Comparison of ENCODE assay signal across 18 cellular contexts in the genomic region with DNA sequence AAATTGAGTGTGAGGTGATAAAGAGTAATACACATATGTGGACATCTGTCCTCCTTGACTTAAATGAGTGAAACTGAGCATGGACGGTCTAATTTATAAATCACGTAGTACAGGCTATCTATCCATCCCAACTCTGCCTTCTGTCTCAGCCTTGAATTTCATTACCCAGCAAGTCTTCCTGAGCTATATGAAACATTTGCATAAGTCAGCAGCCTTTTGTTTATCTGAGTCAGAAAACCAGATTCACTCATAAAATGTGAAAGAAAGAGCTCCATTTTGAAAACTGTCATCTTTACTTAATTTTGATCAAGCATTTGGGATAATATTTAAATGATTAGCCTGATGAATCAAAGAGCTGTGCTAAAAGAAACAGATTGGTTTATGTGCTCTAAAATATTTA.
"Had no signal": no experiment of that assay in that cellular context is flagged by ENCODE, and none has a peak within 500 bp of the region (broad histone marks: within the 10 kb centered on the region; RNA-seq: fewer than 3 reads in every experiment).

No MANE protein-coding gene starts in this region.

- H3K27me3 Mint-ChIP-seq: activated B cell treated with CpG ODN at 0.5 μM for 24 hours; natural killer cell treated with Interleukin-12 subunit alpha and Interleukin-12 subunit beta and Interleukin-15 and Interleukin-18, amount 100 ng/mL, for 72 hours had no signal

- H3K27me3 ChIP-seq: cardiac muscle cell, gastroesophageal sphincter, right atrium auricular region, transverse colon had no signal

- H3K27ac Mint-ChIP-seq: activated B cell treated with CpG ODN at 0.5 μM for 24 hours; activated CD4-positive, alpha-beta memory T cell treated with anti-CD3 and anti-CD28 coated beads for 36 hours; activated naive CD8-positive, alpha-beta T cell; activated T-helper 1 cell treated with anti-CD3 and anti-CD28 coated beads, Interleukin-12 subunit alpha, Interleukin-12 subunit beta, Interleukin-2, Interleukin-4 antibody, amounts not matched to agents 30 ng/mL and 10 ng/mL and 1 ng/mL, durations not matched to agents 14 hours and 24 hours and 36 hours; effector memory CD8-positive, alpha-beta T cell; natural killer cell treated with Interleukin-12 subunit alpha and Interleukin-12 subunit beta and Interleukin-15 and Interleukin-18, amount 100 ng/mL, for 72 hours; stimulated activated naive CD8-positive, alpha-beta T cell treated with anti-CD3 and anti-CD28 coated beads, Interleukin-15, Interleukin-2, amounts not matched to agents 100 ng/mL and 50 ng/mL, for 24 hours; T-cell had no signal

- ATAC-seq: effector memory CD8-positive, alpha-beta T cell; gastroesophageal sphincter; natural killer cell treated with Interleukin-12 subunit alpha and Interleukin-12 subunit beta and Interleukin-15 and Interleukin-18, amount 100 ng/mL, for 72 hours; T-cell had no signal

- H3K4me3 ChIP-seq: cardiac muscle cell, gastroesophageal sphincter, prostate gland, right atrium auricular region, transverse colon had no signal

- H3K36me3 Mint-ChIP-seq: activated CD4-positive, alpha-beta memory T cell treated with anti-CD3 and anti-CD28 coated beads for 36 hours; activated naive CD8-positive, alpha-beta T cell; natural killer cell treated with Interleukin-12 subunit alpha and Interleukin-12 subunit beta and Interleukin-15 and Interleukin-18, amount 100 ng/mL, for 72 hours; T-cell had no signal

- H3K9me3 Mint-ChIP-seq: activated B cell treated with CpG ODN at 0.5 μM for 24 hours; activated CD4-positive, alpha-beta memory T cell treated with anti-CD3 and anti-CD28 coated beads for 36 hours; activated T-helper 1 cell treated with anti-CD3 and anti-CD28 coated beads, Interleukin-12 subunit alpha, Interleukin-12 subunit beta, Interleukin-2, Interleukin-4 antibody, amounts not matched to agents 30 ng/mL and 10 ng/mL and 1 ng/mL, durations not matched to agents 14 hours and 24 hours and 36 hours; effector memory CD8-positive, alpha-beta T cell; natural killer cell treated with Interleukin-12 subunit alpha and Interleukin-12 subunit beta and Interleukin-15 and Interleukin-18, amount 100 ng/mL, for 72 hours; stimulated activated naive CD8-positive, alpha-beta T cell treated with anti-CD3 and anti-CD28 coated beads, Interleukin-15, Interleukin-2, amounts not matched to agents 100 ng/mL and 50 ng/mL, for 24 hours; T-cell had no signal

- H3K4me1 Mint-ChIP-seq: activated B cell treated with CpG ODN at 0.5 μM for 24 hours, T-cell had no signal

- H3K4me3 Mint-ChIP-seq: activated B cell treated with CpG ODN at 0.5 μM for 24 hours; activated CD4-positive, alpha-beta memory T cell treated with anti-CD3 and anti-CD28 coated beads for 36 hours; activated naive CD8-positive, alpha-beta T cell; activated T-helper 1 cell treated with anti-CD3 and anti-CD28 coated beads, Interleukin-12 subunit alpha, Interleukin-12 subunit beta, Interleukin-2, Interleukin-4 antibody, amounts not matched to agents 30 ng/mL and 10 ng/mL and 1 ng/mL, durations not matched to agents 14 hours and 24 hours and 36 hours; effector memory CD8-positive, alpha-beta T cell; natural killer cell treated with Interleukin-12 subunit alpha and Interleukin-12 subunit beta and Interleukin-15 and Interleukin-18, amount 100 ng/mL, for 72 hours; stimulated activated naive CD8-positive, alpha-beta T cell treated with anti-CD3 and anti-CD28 coated beads, Interleukin-15, Interleukin-2, amounts not matched to agents 100 ng/mL and 50 ng/mL, for 24 hours; T-cell had no signal

- H3K27ac ChIP-seq: cardiac muscle cell, epithelial cell of prostate, gastroesophageal sphincter, prostate gland, right atrium auricular region, transverse colon had no signal

- H3K9me3 ChIP-seq: gastroesophageal sphincter, prostate gland, right atrium auricular region, transverse colon had no signal

- DNase-seq: activated B cell treated with CpG ODN at 0.5 μM for 24 hours; activated CD4-positive, alpha-beta memory T cell treated with anti-CD3 and anti-CD28 coated beads for 36 hours; activated CD4-positive, alpha-beta T cell treated with anti-CD3 and anti-CD28 coated beads for 4 hours; activated T-cell treated with anti-CD3 and anti-CD28 coated beads for 4 hours; dermis blood vessel endothelial cell; effector memory CD8-positive, alpha-beta T cell; mesendoderm; T-cell; transverse colon had no signal

- H3K36me3 ChIP-seq: cardiac muscle cell, gastroesophageal sphincter, prostate gland, right atrium auricular region, transverse colon had no signal

- H3K4me1 ChIP-seq: prostate gland had no signal
